In genomic region chr11:65134240-65134951, GRCh38 we compare ENCODE assay signal across 8 cellular contexts. TPM values are rescaled to one million over a fixed set of nuclear protein-coding genes. Genes with fewer than 3 reads are reported as not detected.
DNase-seq lines count a peak whose midpoint lies in the region; ATAC-seq and TF ChIP-seq lines count a peak whose summit lies in the region.

Gene SYVN1, minus strand, starts transcription at chr11:65134519. Its CDS starts 918 bp downstream, at chr11:65133601.

- CTCF ChIA-PET in OCI-LY7 (lab: Charles Lee; ENCODE audit: unreplicated experiment), result interaction anchor here (0.5 kb wide), 1 partner anchor 79 kb away, joined by 3 read pairs; no protein-coding TSS in a partner anchor

- no peaks in the 10 kb centered on the region for H3K9me2 ChIP-seq in OCI-LY7 (ENCODE audit: insufficient read depth, low read length)

- peak within 1 kb of the TSS; percentile 78 for H2AFZ ChIP-seq in OCI-LY7 (ENCODE audit: low read length)

- TF ChIP-seq CTCF in OCI-LY7 (conservative IDR thresholded peaks at IDR 0.05; ENCODE audit: low read length) (no peak), epithelial cell of esophagus (IDR thresholded peaks at IDR 0.05; ENCODE audit: insufficient read depth, low read depth, low read length, missing control alignments) (no peak)

- H3K9me3 ChIP-seq in HUES6 (ENCODE audit: control insufficient read depth, insufficient read depth, low read depth, low read length), result no peaks in the 10 kb centered on the region
- no peaks in the 10 kb centered on the region for H3K9me3 ChIP-seq in OCI-LY7 (ENCODE audit: low read length)

- intact Hi-C loops in OCI-LY7 (cut with micrococcal nuclease; ENCODE audit: unreplicated experiment), result loop anchor here (5.0 kb wide), 2 partner anchors 33 to 282 kb away; no protein-coding TSS in a partner anchor

- H3K9ac ChIP-seq in HUES6 (ENCODE audit: low read length), result peak within 1 kb of the TSS; percentile 100

- ATAC-seq in GM21447 (IDR thresholded peaks at IDR 0.05; ENCODE audit: unreplicated experiment), result peak; percentile 52

- peaks cover 35% of the 10 kb centered on the region for H3K36me3 ChIP-seq in HUES6 (ENCODE audit: control insufficient read depth, insufficient read depth, low read length)
- peaks cover 46% of the 10 kb centered on the region for H3K36me3 ChIP-seq in OCI-LY7 (ENCODE audit: insufficient read depth, low read length)

- H4K20me1 ChIP-seq in OCI-LY7 (ENCODE audit: insufficient read depth, low read length), result no peaks in the 10 kb centered on the region

- H3K4me2 ChIP-seq in OCI-LY7 (ENCODE audit: low read length), result peak within 1 kb of the TSS; percentile 99

- H3K27ac ChIP-seq in HUES6 (ENCODE audit: low read depth, low read length), result peak within 1 kb of the TSS; percentile 99
- peak within 1 kb of the TSS; percentile 98 for H3K27ac ChIP-seq in OCI-LY7 (ENCODE audit: low read depth, low read length, poor library complexity, severe bottlenecking)

- no TSS peak for BruUV-seq in OCI-LY7 (replicated peaks; lab: Mats Ljungman, UMichigan)

- peak; percentile 84 for DNase-seq in Caki2 (ENCODE audit: low read depth)
- peak; percentile 94 for DNase-seq in OCI-LY7 (ENCODE audit: low spot score)
- DNase-seq in activated T-cell treated with anti-CD3 and anti-CD28 coated beads for 1 hour (ENCODE audit: low read depth), result peak; percentile 90
- peak; percentile 89 for DNase-seq in epithelial cell of esophagus (ENCODE audit: low read depth)
- peak; percentile 90 for DNase-seq in mucosa of gallbladder (ENCODE audit: low spot score)
- peak; percentile 82 to 86 for DNase-seq in stimulated activated CD8-positive, alpha-beta memory T cell treated with anti-CD3 and anti-CD28 coated beads, Interleukin-4, amount 100 ng/mL, for 4 hours (ENCODE audit: low read depth in 2 of 2, low spot score in 1 of 2)

- peak within 1 kb of the TSS; percentile 97 for H3K4me3 ChIP-seq in HUES6 (ENCODE audit: low read depth, low read length)
- peak within 1 kb of the TSS; percentile 98 for H3K4me3 ChIP-seq in OCI-LY7 (ENCODE audit: low read depth, low read length, poor library complexity, severe bottlenecking)
- peak within 1 kb of the TSS; percentile 60 for H3K4me3 ChIP-seq in epithelial cell of esophagus (ENCODE audit: low read length)

- in situ Hi-C loops in Caki2 (cut with HindIII; ENCODE audit: low pct_unique_long_range_greater_than_20kb, low sequenced_read_pairs), result no loop called here

- H3K4me1 ChIP-seq in HUES6 (ENCODE audit: control insufficient read depth, insufficient read depth, low read length) (peaks cover 17% of the 10 kb centered on the region), OCI-LY7 (ENCODE audit: insufficient read depth, low read length, poor library complexity, severe bottlenecking) (peaks cover 43% of the 10 kb centered on the region)

- no peaks in the 10 kb centered on the region for H3K27me3 ChIP-seq in HUES6 (ENCODE audit: control insufficient read depth, insufficient read depth, low read length)

- POLR2A ChIA-PET in OCI-LY7 (lab: Charles Lee), result interaction anchor here (0.5 to 6.1 kb wide), 14 partner anchors 9 to 373 kb away, joined by 3 to 47 read pairs (median 4); partner anchors contain the start of genes ARL2, CAPN1, FAU and MRPL49

- H3K79me2 ChIP-seq in OCI-LY7 (ENCODE audit: insufficient read depth, low read depth, low read length), result peaks cover 52% of the 10 kb centered on the region

RNA-seq across cellular contexts. Expression of gene SYVN1, which starts in this region (rescaled TPM):
- total RNA-seq in Caki2 (2014; rRNA removed; shearing (Covaris generic); ENCODE audit: low replicate concordance), result 4.3 and 5.4 TPM in 2 replicates
- 102 and 134 TPM in 2 replicates for total RNA-seq in OCI-LY7 (2014; rRNA removed; shearing (Covaris generic))
- 310 and 320 TPM in 2 replicates for total RNA-seq in OCI-LY7 (2022)
- 84.4 TPM for total RNA-seq in mucosa of gallbladder

Comparison
In these comparisons a context has a peak if more than half of its experiments do, and no peak if none do; other contexts are left out.
1. Peak in every context shown above with its lines: DNase-seq, ATAC-seq, H3K4me3 ChIP-seq and H3K27ac ChIP-seq.
2. RNA of gene SYVN1 (total RNA-seq): 102 to 320 TPM in OCI-LY7 and 84.4 TPM in mucosa of gallbladder (single experiment); 4.3 to 5.4 TPM in Caki2; every median in the first group is over 10 times any median in the second.